In the genomic region with DNA sequence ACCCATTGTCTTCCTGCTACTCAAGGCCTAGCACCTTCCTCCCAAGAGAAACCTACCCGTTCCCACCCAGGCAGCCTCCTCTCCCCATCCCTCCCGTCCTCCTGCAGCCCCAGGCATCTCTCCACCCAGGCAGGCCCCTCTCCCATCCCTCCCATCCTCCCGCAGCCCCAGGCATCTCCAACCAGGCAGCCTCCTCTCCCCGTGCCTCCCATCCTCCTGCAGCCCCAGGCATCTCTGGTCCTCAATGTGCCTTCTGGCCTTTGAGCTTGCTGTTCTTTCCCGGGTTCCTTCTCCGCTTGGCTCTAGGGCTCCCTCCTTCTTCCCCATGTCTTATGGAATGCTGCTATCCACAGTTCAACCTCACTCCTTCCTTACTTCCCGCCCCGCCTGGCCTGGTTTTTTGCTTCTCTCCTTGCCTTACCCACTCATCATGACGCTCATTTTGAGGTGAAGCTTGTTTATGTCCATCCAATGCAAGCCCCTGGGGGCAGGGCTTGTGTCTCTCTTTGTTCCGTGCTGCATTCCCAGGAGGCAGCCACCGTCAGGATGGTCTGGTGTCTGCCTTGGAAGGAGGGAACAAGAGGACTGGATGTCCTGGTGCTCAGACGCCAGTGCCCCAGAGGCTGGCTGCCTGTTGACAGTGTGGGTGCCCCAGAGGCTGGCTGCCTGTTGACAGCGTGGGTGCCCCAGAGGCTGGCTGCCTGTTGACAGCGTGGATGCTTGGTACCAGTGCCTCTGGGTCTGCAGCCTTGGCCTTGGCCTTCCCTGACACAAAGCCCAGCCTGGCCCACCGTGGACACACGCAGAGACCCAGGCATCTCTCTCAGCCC, we compare ENCODE assay signal across 14 cellular contexts.
DNase-seq lines count a peak whose midpoint lies in the region; ATAC-seq and TF ChIP-seq lines count a peak whose summit lies in the region.
"Had no signal": no experiment of that assay in that cellular context is flagged by ENCODE, and none has a peak within 500 bp of the region (broad histone marks: within the 10 kb centered on the region; RNA-seq: fewer than 3 reads in every experiment).

No MANE protein-coding gene starts in this region.

- no peaks in the 10 kb centered on the region for H3K9me3 ChIP-seq in left ventricle myocardium inferior (replicated peaks)
- no peaks in the 10 kb centered on the region for H3K9me3 ChIP-seq in colonic mucosa
- H3K9me3 ChIP-seq in trophoblast cell (ENCODE audit: insufficient read depth, low read depth, low read length) = no peaks in the 10 kb centered on the region
- H3K9me3 ChIP-seq in aorta (ENCODE audit: control insufficient read depth, low read length) = no peaks in the 10 kb centered on the region
- no peaks in the 10 kb centered on the region for H3K9me3 ChIP-seq in esophagus squamous epithelium

- TF ChIP-seq CTCF in left ventricle myocardium inferior (IDR thresholded peaks at IDR 0.05; ENCODE audit: borderline replicate concordance) = no peak
- TF ChIP-seq CTCF in colonic mucosa (IDR thresholded peaks at IDR 0.05) = no peak
- no peak for TF ChIP-seq CTCF in esophagus squamous epithelium (IDR thresholded peaks at IDR 0.05)

- no CpG with 5 or more reads among the region's 16 CpGs for WGBS in trophoblast cell (ENCODE audit: extremely low coverage, insufficient coverage, insufficient read length)
- 10 to 15% methylated on average over 16 of the region's 16 CpGs for whole genome bisulfite sequencing in aorta, 2 donors
- 56 to 66% methylated on average over 10 to 12 of the region's 16 CpGs for WGBS in esophagus squamous epithelium, 2 donors

- no peak overlapping the region for H4K12ac ChIP-seq in trophoblast cell (ENCODE audit: low read depth, low read length)

- no peaks in the 10 kb centered on the region for H3K36me3 ChIP-seq in left ventricle myocardium inferior
- H3K36me3 ChIP-seq in colonic mucosa = no peaks in the 10 kb centered on the region
- H3K36me3 ChIP-seq in trophoblast cell (ENCODE audit: control insufficient read depth in 1 of 2, insufficient read depth in 2 of 2, low read length in 2 of 2) = no peaks in the 10 kb centered on the region
- no peaks in the 10 kb centered on the region for H3K36me3 ChIP-seq in aorta (ENCODE audit: control insufficient read depth in 1 of 2, insufficient read depth in 2 of 2, low read length in 1 of 2)
- H3K36me3 ChIP-seq in esophagus squamous epithelium = no peaks in the 10 kb centered on the region

- ATAC-seq in aorta (ENCODE audit: low FRiP score) (peak; percentile 31), HG02610 (IDR thresholded peaks at IDR 0.05; ENCODE audit: unreplicated experiment) (no peak)
- ATAC-seq: effector memory CD8-positive, alpha-beta T cell had no signal

- no peak overlapping the region for H2BK5ac ChIP-seq in trophoblast cell (ENCODE audit: low read depth, low read length, poor library complexity)

- no peak for TF ChIP-seq POLR2A in esophagus squamous epithelium (IDR thresholded peaks at IDR 0.05)

- H4K8ac ChIP-seq in trophoblast cell (ENCODE audit: low read depth, low read length) = no peak overlapping the region

- H3K4me2 ChIP-seq in trophoblast cell (ENCODE audit: low read length) = no peak overlapping the region

- H3K27ac ChIP-seq in left ventricle myocardium inferior (replicated peaks) = no peak overlapping the region
- no peak overlapping the region for H3K27ac ChIP-seq in colonic mucosa
- no peak overlapping the region for H3K27ac ChIP-seq in trophoblast cell (ENCODE audit: low read depth, low read length)
- H3K27ac ChIP-seq in aorta (ENCODE audit: low read depth in 1 of 2, low read length in 2 of 2) = peak overlapping the region; percentile 50 to 62
- no peak overlapping the region for H3K27ac ChIP-seq in esophagus squamous epithelium

- H3K9ac ChIP-seq in colonic mucosa (ENCODE audit: low read depth in 2 of 2, low read length in 2 of 2) = no peak overlapping the region
- no peak overlapping the region for H3K9ac ChIP-seq in trophoblast cell (ENCODE audit: low read length)

- H3K79me2 ChIP-seq in trophoblast cell (ENCODE audit: control insufficient read depth, insufficient read depth, low read length, poor library complexity) = no peaks in the 10 kb centered on the region

- H3K14ac ChIP-seq in trophoblast cell (ENCODE audit: low read length) = no peak overlapping the region

- no peak overlapping the region for H2AFZ ChIP-seq in trophoblast cell (ENCODE audit: insufficient read depth, low read length, poor library complexity)

- DNase-seq in cardiac septum (ENCODE audit: low spot score) (peak; percentile 33), left ventricle myocardium inferior (no peak), colonic mucosa (peak; percentile 11), trophoblast cell (no peak), aorta (peak; percentile 36 to 60), NCI-H1417 treated with DMSO at 0.1 percent for 48 hours (lab: John Stamatoyannopoulos, UW) (no peak), esophagus squamous epithelium (lab: John Stamatoyannopoulos, UW) (no peak)
- DNase-seq: activated CD4-positive, CD25-positive, alpha-beta regulatory T cell treated with anti-CD3 and anti-CD28 coated beads, Interleukin-2, amount 50 U/mL, for 72 hours; CD4-positive, CD25-positive, alpha-beta regulatory T cell; cerebellar nuclear complex; DMS 273 treated with DMSO at 0.1 percent for 48 hours; effector memory CD8-positive, alpha-beta T cell; NCI-H524 had no signal

- H2AK5ac ChIP-seq in trophoblast cell (ENCODE audit: low read length) = no peak overlapping the region

- no peak overlapping the region for H3K18ac ChIP-seq in trophoblast cell (ENCODE audit: low read length)

- no peaks in the 10 kb centered on the region for H3K79me1 ChIP-seq in trophoblast cell (ENCODE audit: low read length)

- intact Hi-C loops in cardiac septum (cut with DNase I) = no loop called here
- intact Hi-C loops in left ventricle myocardium inferior (cut with micrococcal nuclease) = no loop called here
- intact Hi-C loops in colonic mucosa (cut with DNase I) = no loop called here
- intact Hi-C loops in aorta (cut with DNase I) = loop anchor here in 1 of 2 donors (5.0 kb wide), 1 partner anchor 435 kb away; no protein-coding TSS in a partner anchor
- intact Hi-C loops in esophagus squamous epithelium (cut with DNase I) = loop anchor here (10.0 kb wide), 1 partner anchor 133 kb away; no protein-coding TSS in a partner anchor

- H3K4me3 ChIP-seq in left ventricle myocardium inferior (no peak overlapping the region), colonic mucosa (no peak overlapping the region), trophoblast cell (ENCODE audit: low read depth, low read length) (peak overlapping the region; percentile 4), aorta (ENCODE audit: low read length in 2 of 2) (no peak overlapping the region), esophagus squamous epithelium (no peak overlapping the region)

- H3K23ac ChIP-seq in trophoblast cell (ENCODE audit: low read length) = no peak overlapping the region

- H4K91ac ChIP-seq in trophoblast cell (ENCODE audit: low read depth, low read length) = no peak overlapping the region

- H3K4ac ChIP-seq in trophoblast cell (ENCODE audit: low read depth, low read length) = no peak overlapping the region

- no peak overlapping the region for H2BK120ac ChIP-seq in trophoblast cell (ENCODE audit: insufficient read depth, low read length, poor library complexity)

- H3K4me1 ChIP-seq in left ventricle myocardium inferior (peaks cover 16% of the 10 kb centered on the region), colonic mucosa (no peaks in the 10 kb centered on the region), trophoblast cell (ENCODE audit: control insufficient read depth in 1 of 2, insufficient read depth in 2 of 2, low read length in 2 of 2) (no peaks in the 10 kb centered on the region), aorta (ENCODE audit: control insufficient read depth in 1 of 2, insufficient read depth in 2 of 2, low read length in 2 of 2) (no peaks in the 10 kb centered on the region), esophagus squamous epithelium (no peaks in the 10 kb centered on the region)

- peaks cover 61% of the 10 kb centered on the region for H3K27me3 ChIP-seq in left ventricle myocardium inferior (ENCODE audit: low read depth)
- no peaks in the 10 kb centered on the region for H3K27me3 ChIP-seq in colonic mucosa
- H3K27me3 ChIP-seq in trophoblast cell (ENCODE audit: insufficient read depth, low read length) = no peaks in the 10 kb centered on the region
- H3K27me3 ChIP-seq in aorta (ENCODE audit: control insufficient read depth in 1 of 2, insufficient read depth in 2 of 2, low read length in 1 of 2) = no peaks in the 10 kb centered on the region
- peaks cover 0 to 28% (median 0%) of the 10 kb centered on the region in 4 donors for H3K27me3 ChIP-seq in esophagus squamous epithelium

- no peak overlapping the region for H2BK12ac ChIP-seq in trophoblast cell (ENCODE audit: low read length)

Comparison
In these comparisons a context has a peak if more than half of its experiments do, and no peak if none do; other contexts are left out.
1. DNase-seq: peak in cardiac septum (single experiment), colonic mucosa (single experiment) and aorta (2 of 2); none in left ventricle myocardium inferior (single experiment), trophoblast cell (0 of 2), NCI-H1417 treated with DMSO at 0.1 percent for 48 hours (single experiment) and esophagus squamous epithelium (single experiment).
2. H3K27ac ChIP-seq: peak in aorta (2 of 2); none in left ventricle myocardium inferior (single experiment), colonic mucosa (single experiment), trophoblast cell (single experiment) and esophagus squamous epithelium (0 of 4).